In the genomic region with DNA sequence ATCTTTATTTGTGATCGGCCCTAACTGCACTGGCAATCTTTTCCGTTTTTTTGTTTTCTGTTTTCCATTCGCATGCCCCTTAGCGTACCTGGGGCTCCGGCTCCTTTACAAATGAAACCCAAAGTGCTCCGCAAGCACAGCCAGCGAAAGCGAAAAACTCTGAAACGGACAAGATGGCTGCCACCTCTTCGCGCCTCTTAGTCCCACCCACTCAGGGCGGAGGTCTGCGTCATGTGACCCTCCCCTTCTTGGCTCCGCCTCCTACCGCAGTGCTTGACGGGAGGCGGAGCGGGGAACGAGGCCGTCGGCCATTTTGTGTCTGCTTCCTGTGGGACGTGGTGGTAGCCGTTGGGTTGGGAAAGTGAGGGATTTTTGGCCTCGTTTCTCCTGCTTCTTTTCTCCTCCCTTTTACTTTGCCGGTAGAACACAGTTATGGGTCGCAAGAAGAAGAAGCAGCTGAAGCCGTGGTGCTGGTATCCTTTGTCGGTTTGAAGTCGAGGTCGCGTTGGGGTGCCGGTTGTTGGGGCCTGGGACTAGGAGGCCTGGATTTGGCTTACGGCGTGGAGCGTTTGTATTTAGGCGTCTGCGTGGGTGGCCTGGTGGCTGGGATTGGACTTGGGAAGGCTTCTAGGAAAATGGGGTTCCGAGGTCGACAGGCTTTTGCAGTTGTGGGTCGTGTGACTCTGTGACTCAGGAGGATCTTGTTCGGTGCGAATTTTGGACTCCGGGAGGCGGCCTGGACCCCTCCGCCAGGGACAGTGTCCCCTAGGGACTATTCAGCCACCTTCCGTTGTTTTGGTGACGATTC, we compare ENCODE assay signal across 8 cellular contexts. TPM values are rescaled to one million over a fixed set of nuclear protein-coding genes. Genes with fewer than 3 reads are reported as not detected.
DNase-seq lines count a peak whose midpoint lies in the region; ATAC-seq lines count a peak whose summit lies in the region.

A gene (plus strand): TSS at position 304 of the 808 bp plus-strand sequence. CDS start 129 bp downstream, at position 433.

- H3K27ac ChIP-seq in temporal lobe (ENCODE audit: low read depth, low read length): peak within 1 kb of the TSS; percentile 90

- peak within 1 kb of the TSS; percentile 99 to 100 for H3K27ac Mint-ChIP-seq in activated naive CD4-positive, alpha-beta T cell treated with anti-CD3 and anti-CD28 coated beads, Interleukin-2, amount 50 U/mL, for 72 hours

- no peaks in the 10 kb centered on the region for H3K9me3 Mint-ChIP-seq in activated naive CD4-positive, alpha-beta T cell treated with anti-CD3 and anti-CD28 coated beads, Interleukin-2, amount 50 U/mL, for 72 hours

- DNase-seq in GM04504 (ENCODE audit: low read depth): peak; percentile 92
- peak; percentile 97 for DNase-seq in NCI-H1092 treated with DMSO at 0.1 percent for 48 hours (lab: John Stamatoyannopoulos, UW)
- DNase-seq in SKM-1 (lab: John Stamatoyannopoulos, UW; ENCODE audit: unreplicated experiment): peak; percentile 92
- DNase-seq in activated naive CD4-positive, alpha-beta T cell treated with anti-CD3 and anti-CD28 coated beads, Interleukin-2, amount 50 U/mL, for 72 hours (ENCODE audit: low spot score in 2 of 2): peak; percentile 94 to 95
- peak; percentile 80 for DNase-seq in glomerular endothelial cell (ENCODE audit: extremely low read depth, low read depth, low spot score)
- peak; percentile 88 for DNase-seq in occipital lobe (lab: John Stamatoyannopoulos, UW)

- H3K36me3 Mint-ChIP-seq in activated naive CD4-positive, alpha-beta T cell treated with anti-CD3 and anti-CD28 coated beads, Interleukin-2, amount 50 U/mL, for 72 hours: peaks cover 28 to 34% of the 10 kb centered on the region in 2 donors

- peak; percentile 89 for ATAC-seq in HG02588 (IDR thresholded peaks at IDR 0.05; ENCODE audit: unreplicated experiment)
- ATAC-seq in activated naive CD4-positive, alpha-beta T cell treated with anti-CD3 and anti-CD28 coated beads, Interleukin-2, amount 50 U/mL, for 72 hours: peak; percentile 97 to 98

RNA-seq across cellular contexts. Expression of the gene that starts here (rescaled TPM):
- 100 to 1,000 TPM; 255 to 256 TPM for total RNA-seq in activated naive CD4-positive, alpha-beta T cell treated with anti-CD3 and anti-CD28 coated beads, Interleukin-2, amount 50 U/mL, for 72 hours
- 130 and 142 TPM in 2 replicates for total RNA-seq in glomerular endothelial cell
- total RNA-seq in occipital lobe: 117 TPM
- 62.4 TPM for total RNA-seq in temporal lobe

Comparison
In these comparisons a context has a peak if more than half of its experiments do, and no peak if none do; other contexts are left out.
1. Peak in every context shown above with its lines: DNase-seq, ATAC-seq and H3K27ac ChIP-seq.